ENCODE assay signal across 8 cellular contexts in genomic region chr13:112942689-112943308, GRCh38.
DNase-seq lines count a peak whose midpoint lies in the region; ATAC-seq, FAIRE-seq and TF ChIP-seq lines count a peak whose summit lies in the region.

No MANE protein-coding gene starts in this region.

- ATAC-seq in RWPE2 (ENCODE audit: low read depth) = peak; percentile 96
- ATAC-seq in stimulated activated naive CD8-positive, alpha-beta T cell treated with anti-CD3 and anti-CD28 coated beads, Interleukin-15, Interleukin-2, amounts not matched to agents 100 U/mL and 50 U/mL, for 24 hours = peak; percentile 96

- H3K4me1 Mint-ChIP-seq in nephron progenitor cell = peaks cover 14% of the 10 kb centered on the region

- no peaks in the 10 kb centered on the region for H3K36me3 Mint-ChIP-seq in nephron progenitor cell (ENCODE audit: low read depth)

- H3K27ac ChIP-seq in RWPE2 (ENCODE audit: poor library complexity, severe bottlenecking) = no peak overlapping the region

- DNase-seq in ELF-1 (ENCODE audit: low read depth, low spot score) = peak; percentile 95
- peak; percentile 99 for DNase-seq in H54 (ENCODE audit: insufficient read length, low spot score)
- peak; percentile 89 for DNase-seq in LNCaP clone FGC (ENCODE audit: low read depth)
- DNase-seq in RWPE2 (ENCODE audit: low spot score) = peak; percentile 93
- peak; percentile 88 for DNase-seq in activated effector memory CD4-positive, alpha-beta T cell treated with Interleukin-2 at 50 U/mL for 16 hours
- peak; percentile 86 to 97 for DNase-seq in foreskin fibroblast
- peak; percentile 99 for DNase-seq in nephron progenitor cell
- peak; percentile 99 for DNase-seq in stimulated activated naive CD8-positive, alpha-beta T cell treated with anti-CD3 and anti-CD28 coated beads, Interleukin-15, Interleukin-2, amounts not matched to agents 100 U/mL and 50 U/mL, for 24 hours

- FAIRE-seq in H54 (lab: Jason Lieb, UNC) = peak; percentile 100

- peaks cover 10% of the 10 kb centered on the region for H3K27me3 ChIP-seq in RWPE2 (ENCODE audit: insufficient read depth, poor library complexity, severe bottlenecking)

- H3K36me3 ChIP-seq in RWPE2 (ENCODE audit: low read depth) = no peaks in the 10 kb centered on the region

- peak overlapping the region; percentile 61 for H3K4me3 ChIP-seq in LNCaP clone FGC (ENCODE audit: low read depth, low read length)
- H3K4me3 ChIP-seq in RWPE2 (ENCODE audit: severe bottlenecking) = peak overlapping the region; percentile 24
- peak overlapping the region; percentile 37 to 47 for H3K4me3 ChIP-seq in foreskin fibroblast (ENCODE audit: low read depth in 1 of 2, low read length in 2 of 2)

- H3K4me3 Mint-ChIP-seq in nephron progenitor cell = peak overlapping the region; percentile 87

- no peak overlapping the region for H3K27ac Mint-ChIP-seq in nephron progenitor cell

- H3K27me3 Mint-ChIP-seq in nephron progenitor cell (ENCODE audit: low read depth, poor library complexity) = peaks cover 15% of the 10 kb centered on the region

- TF ChIP-seq POLR2A in H54 (IDR thresholded peaks at IDR 0.05; ENCODE audit: low read depth, low read length) = no peak

- no peaks in the 10 kb centered on the region for H3K4me1 ChIP-seq in RWPE2 (ENCODE audit: insufficient read depth, poor library complexity, severe bottlenecking)

- peaks cover 6% of the 10 kb centered on the region for H3K9me3 Mint-ChIP-seq in nephron progenitor cell

- no peaks in the 10 kb centered on the region for H3K9me3 ChIP-seq in RWPE2 (ENCODE audit: severe bottlenecking)

- TF ChIP-seq CTCF in LNCaP clone FGC (IDR thresholded peaks at IDR 0.05; ENCODE audit: control insufficient read depth, extremely low read depth, insufficient read depth) (peak; percentile 99), RWPE2 (IDR thresholded peaks at IDR 0.05; ENCODE audit: poor library complexity, severe bottlenecking) (peak; percentile 94), foreskin fibroblast (IDR thresholded peaks at IDR 0.05; ENCODE audit: low read depth, low read length) (peak; percentile 99), nephron progenitor cell (IDR thresholded peaks at IDR 0.05) (peak; percentile 97)
